In the genomic region with DNA sequence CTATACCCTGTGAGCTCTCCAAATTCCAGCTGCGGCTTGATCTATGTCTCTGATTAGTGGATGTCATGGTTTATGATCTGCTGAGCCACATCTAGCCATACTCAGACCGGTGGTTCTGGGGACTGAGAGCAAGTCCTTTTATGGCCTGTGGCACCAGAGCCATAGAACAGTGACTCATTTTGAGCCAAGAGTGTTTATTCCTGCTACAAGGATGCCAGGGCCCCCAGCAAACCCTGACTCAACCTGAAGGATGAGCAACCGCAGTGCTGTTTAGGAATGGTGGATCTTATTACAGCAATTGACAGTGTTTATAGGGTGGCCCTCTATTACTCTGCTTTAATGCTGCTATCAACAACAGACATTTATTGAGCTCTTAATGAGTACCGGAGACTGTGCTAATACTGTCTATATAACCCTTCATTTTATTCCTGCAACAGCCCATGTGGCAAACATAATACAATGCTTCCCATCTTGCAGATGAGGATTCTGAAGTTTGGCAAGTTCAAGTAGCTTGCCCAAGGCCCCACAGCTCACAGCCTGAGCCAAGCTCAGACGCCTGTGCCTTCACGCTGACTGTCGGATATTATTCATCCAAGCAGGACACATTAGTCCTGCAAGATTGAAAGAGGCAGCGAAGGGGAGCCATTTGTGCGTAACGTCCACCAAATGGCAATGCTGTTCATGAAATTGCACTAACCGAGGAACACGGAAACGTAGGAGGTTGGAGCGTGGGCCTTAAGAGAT, we compare ENCODE assay signal across 16 cellular contexts.
DNase-seq lines count a peak whose midpoint lies in the region; ATAC-seq and TF ChIP-seq lines count a peak whose summit lies in the region.
"Had no signal": no experiment of that assay in that cellular context is flagged by ENCODE, and none has a peak within 500 bp of the region (broad histone marks: within the 10 kb centered on the region; RNA-seq: fewer than 3 reads in every experiment).

No MANE protein-coding gene starts in this region.

- DNase-seq in ELR (ENCODE audit: low read depth), result peak; percentile 95
- DNase-seq in PC-3, result peak; percentile 98
- peak; percentile 90 for DNase-seq in epithelial cell of esophagus (ENCODE audit: low read depth)
- DNase-seq in osteoblast (ENCODE audit: insufficient read length, low spot score, missing footprints), result peak; percentile 89
- DNase-seq in hypothalamus (lab: John Stamatoyannopoulos, UW), result no peak
- no peak for DNase-seq in COLO829 (ENCODE audit: low spot score)
- DNase-seq in central memory CD4-positive, alpha-beta T cell, result no peak
- DNase-seq: activated CD8-positive, alpha-beta memory T cell treated with anti-CD3 and anti-CD28 coated beads for 24 hours; activated naive CD4-positive, alpha-beta T cell treated with anti-CD3 and anti-CD28 coated beads, Interleukin-2, amount 10 ng/mL, durations not matched to agents 7 days and 5 days; Calu3; foreskin melanocyte; NCI-H1105; NCI-H510A; sigmoid colon had no signal

- H3K4me1 ChIP-seq in PC-3 (ENCODE audit: insufficient read depth, low read length) (peaks cover 42% of the 10 kb centered on the region), osteoblast (ENCODE audit: insufficient read depth, low read length) (peaks cover 25% of the 10 kb centered on the region)
- H3K4me1 ChIP-seq: suprapubic skin had no signal

- CTCF ChIA-PET in PC-3 (lab: Charles Lee), result no interaction called here

- H3K27me3 ChIP-seq in PC-3 (ENCODE audit: low read length), result no peaks in the 10 kb centered on the region
- no peaks in the 10 kb centered on the region for H3K27me3 ChIP-seq in osteoblast (ENCODE audit: insufficient read depth, low read length)
- H3K27me3 ChIP-seq: sigmoid colon, suprapubic skin had no signal

- no peaks in the 10 kb centered on the region for H3K9me2 ChIP-seq in PC-3 (replicated peaks; ENCODE audit: low read length)

- intact Hi-C loops in PC-3 (cut with micrococcal nuclease), result no loop called here

- H2AFZ ChIP-seq in PC-3 (ENCODE audit: low read length) (no peak overlapping the region), osteoblast (ENCODE audit: low read length) (peak overlapping the region; percentile 30)

- H3F3A ChIP-seq in PC-3 (ENCODE audit: low read length, unreplicated experiment), result no peaks in the 10 kb centered on the region

- H3K36me3 ChIP-seq in PC-3 (ENCODE audit: low read depth, low read length) (no peaks in the 10 kb centered on the region), osteoblast (ENCODE audit: insufficient read depth, low read length) (no peaks in the 10 kb centered on the region)
- H3K36me3 ChIP-seq: sigmoid colon, suprapubic skin had no signal

- peaks cover 4% of the 10 kb centered on the region; the same call in 1 of the 2 replicates for H3K79me2 ChIP-seq in PC-3 (ENCODE audit: low read length)
- H3K79me2 ChIP-seq in osteoblast (ENCODE audit: insufficient read depth, low read length), result no peaks in the 10 kb centered on the region

- ATAC-seq in PC-3, result peak; percentile 73
- no peak for ATAC-seq in HG03039 (IDR thresholded peaks at IDR 0.05; ENCODE audit: unreplicated experiment)

- H3K4me3 ChIP-seq in PC-3 (ENCODE audit: low read length) (no peak overlapping the region; the same call in 1 of the 2 replicates), epithelial cell of esophagus (ENCODE audit: low read length) (no peak overlapping the region), osteoblast (ENCODE audit: insufficient read depth, low read length) (no peak overlapping the region)
- H3K4me3 ChIP-seq: sigmoid colon, suprapubic skin had no signal

- POLR2A ChIA-PET in PC-3 (lab: Charles Lee; ENCODE audit: unreplicated experiment), result no interaction called here

- BruUV-seq in PC-3 (replicated peaks; lab: Mats Ljungman, UMichigan), result no TSS peak

- H3K4me2 ChIP-seq in PC-3 (ENCODE audit: low read length) (peak overlapping the region; percentile 52), osteoblast (ENCODE audit: insufficient read depth, low read length) (peak overlapping the region; percentile 9)

- H4K20me1 ChIP-seq in PC-3 (ENCODE audit: low read length) (no peaks in the 10 kb centered on the region), osteoblast (ENCODE audit: insufficient read depth, low read length) (no peaks in the 10 kb centered on the region)

- H3K9ac ChIP-seq in PC-3 (ENCODE audit: low read length), result no peak overlapping the region

- no peaks in the 10 kb centered on the region for H3K9me3 ChIP-seq in PC-3 (ENCODE audit: low read length)
- H3K9me3 ChIP-seq in osteoblast (ENCODE audit: low read depth, low read length), result no peaks in the 10 kb centered on the region
- H3K9me3 ChIP-seq: sigmoid colon, suprapubic skin had no signal

- TF ChIP-seq CTCF in PC-3 (conservative IDR thresholded peaks at IDR 0.05; ENCODE audit: low read depth, low read length) (no peak), epithelial cell of esophagus (IDR thresholded peaks at IDR 0.05; ENCODE audit: insufficient read depth, low read depth, low read length, missing control alignments) (no peak), osteoblast (IDR thresholded peaks at IDR 0.05; ENCODE audit: extremely low read depth, low read depth, low read length) (no peak)

- H3K27ac ChIP-seq in PC-3 (ENCODE audit: low read length), result peak overlapping the region; percentile 38
- H3K27ac ChIP-seq in osteoblast (ENCODE audit: low read depth, low read length), result no peak overlapping the region
- H3K27ac ChIP-seq: sigmoid colon, suprapubic skin had no signal

Comparison
In these comparisons a context has a peak if more than half of its experiments do, and no peak if none do; other contexts are left out.
1. DNase-seq: peak in ELR (single experiment), PC-3 (single experiment), epithelial cell of esophagus (single experiment) and osteoblast (single experiment); none in hypothalamus (0 of 51), COLO829 (single experiment) and central memory CD4-positive, alpha-beta T cell (single experiment).